In genomic region chr15:62089616-62090015, GRCh38 we compare ENCODE assay signal across 15 cellular contexts. TPM values are rescaled to one million over a fixed set of nuclear protein-coding genes. Genes with fewer than 3 reads are reported as not detected.
"Had no signal": no experiment of that assay in that cellular context is flagged by ENCODE, and none has a peak within 500 bp of the region (broad histone marks: within the 10 kb centered on the region; RNA-seq: fewer than 3 reads in every experiment).

No MANE protein-coding gene starts in this region.

- H3K36me3 ChIP-seq: breast epithelium, gastroesophageal sphincter, pancreas, WERI-Rb-1 had no signal

- H3K4me1 ChIP-seq: breast epithelium had no signal

- H3K9me3 ChIP-seq: breast epithelium, gastroesophageal sphincter, pancreas had no signal

- H3K27me3 ChIP-seq: breast epithelium, gastroesophageal sphincter, pancreas had no signal

- ATAC-seq: activated T-helper 17 cell treated with anti-CD3 and anti-CD28 coated beads, Interleukin-2, amount 50 U/mL, for 72 hours; effector memory CD8-positive, alpha-beta T cell; gastroesophageal sphincter; naive thymus-derived CD8-positive, alpha-beta T cell had no signal

- H3K4me3 ChIP-seq: breast epithelium, gastroesophageal sphincter, pancreas, skin epidermis had no signal

- DNase-seq: activated CD4-positive, alpha-beta T cell treated with anti-CD3 and anti-CD28 coated beads, Interleukin-2, amount 50 U/mL, for 48 hours; activated naive CD4-positive, alpha-beta T cell treated with Interleukin-2 at 50 U/mL for 16 hours; anterior cingulate cortex; effector memory CD8-positive, alpha-beta T cell; erythroblast; naive thymus-derived CD8-positive, alpha-beta T cell; pancreas; stimulated activated CD4-positive, alpha-beta T cell treated with anti-CD3 and anti-CD28 coated beads, Interleukin-4, amount 100 ng/mL, for 24 hours; stimulated activated naive CD4-positive, alpha-beta T cell treated with Interleukin-2 at 50 U/mL for 16 hours; substantia nigra; WERI-Rb-1 had no signal

- H3K27ac ChIP-seq: breast epithelium, gastroesophageal sphincter, pancreas, skin epidermis, WERI-Rb-1 had no signal

RNA-seq across cellular contexts. Expression of gene C2CD4A, which starts 22.8 kb away (rescaled TPM):
- total RNA-seq: naive thymus-derived CD8-positive, alpha-beta T cell had no signal
- polyA plus RNA-seq: naive thymus-derived CD8-positive, alpha-beta T cell had no signal
